Comparison of ENCODE assay signal across 8 cellular contexts in the genomic region with DNA sequence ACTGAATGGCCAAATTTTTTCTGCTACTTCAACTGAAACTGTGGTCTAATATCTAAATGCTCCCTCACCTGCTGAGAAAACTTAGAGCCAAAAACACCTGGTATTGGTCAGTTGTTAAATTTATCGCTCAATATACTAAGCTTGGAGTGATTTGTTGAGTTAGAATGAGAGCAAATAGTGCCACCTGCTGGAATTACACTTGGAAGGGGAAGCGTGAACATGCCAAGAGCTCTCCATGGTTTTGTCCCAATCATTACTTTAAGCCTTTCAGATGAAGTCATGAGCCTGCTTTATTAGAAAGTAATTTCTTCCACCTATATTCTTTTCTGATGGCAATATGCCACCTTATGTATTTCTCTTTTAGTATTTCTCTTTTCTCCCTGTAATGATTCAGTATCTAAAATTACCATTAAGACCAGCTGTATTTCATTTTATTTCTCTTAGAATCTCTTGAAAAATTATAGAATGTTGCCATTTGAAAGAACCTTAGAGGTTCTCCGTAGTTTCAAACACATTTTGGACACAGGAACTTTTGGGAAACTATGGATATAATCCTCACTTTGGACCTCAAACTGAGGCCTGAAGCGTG.
A peak's percentile ranks its signal among the peaks of the same experiment; 100 is the strongest.
DNase-seq lines count a peak whose midpoint lies in the region; ATAC-seq and TF ChIP-seq lines count a peak whose summit lies in the region.

No MANE protein-coding gene starts in this region.

- H3K27me3 ChIP-seq in heart left ventricle = peaks cover 0 to 19% (median 0%) of the 10 kb centered on the region in 9 donors
- peaks cover 4% of the 10 kb centered on the region for H3K27me3 ChIP-seq in SJCRH30
- H3K27me3 ChIP-seq in hepatocyte = no peaks in the 10 kb centered on the region
- no peaks in the 10 kb centered on the region for H3K27me3 ChIP-seq in transverse colon

- in situ Hi-C loops in transverse colon (cut with MboI; ENCODE audit: low pct_ligation_motif_present in 1 of 4, low pct_unique_long_range_greater_than_20kb in 1 of 4, low sequenced_read_pairs in 3 of 4) = no loop called here

- H3K4me2 ChIP-seq in hepatocyte = no peak overlapping the region

- H3K36me3 ChIP-seq in heart left ventricle (no peaks in the 10 kb centered on the region), SJCRH30 (no peaks in the 10 kb centered on the region), hepatocyte (replicated peaks; ENCODE audit: insufficient read depth, low read depth) (no peaks in the 10 kb centered on the region), transverse colon (no peaks in the 10 kb centered on the region)

- H2AFZ ChIP-seq in hepatocyte = no peak overlapping the region

- no peak for DNase-seq in heart left ventricle
- no peak for DNase-seq in Right ventricle myocardium inferior (ENCODE audit: missing footprints)
- peak; percentile 2 for DNase-seq in M059J (ENCODE audit: low read depth)
- DNase-seq in SJCRH30 = peak; percentile 19 to 65
- DNase-seq in hepatocyte (ENCODE audit: low spot score) = peak; percentile 71
- peak; percentile 9 for DNase-seq in transverse colon

- TF ChIP-seq CTCF in heart left ventricle (IDR thresholded peaks at IDR 0.05) (peak; percentile 15 to 63 (median 45)), hepatocyte (IDR thresholded peaks at IDR 0.05; ENCODE audit: poor library complexity) (peak; percentile 72), transverse colon (IDR thresholded peaks at IDR 0.05) (peak; percentile 30 to 54 (median 48))

- H3K9me3 ChIP-seq in heart left ventricle (peaks cover 0 to 7% (median 0%) of the 10 kb centered on the region in 12 donors), SJCRH30 (replicated peaks) (no peaks in the 10 kb centered on the region), hepatocyte (ENCODE audit: low read depth) (no peaks in the 10 kb centered on the region), transverse colon (no peaks in the 10 kb centered on the region)

- intact Hi-C loops in heart left ventricle (cut with DNase I) (no loop called here), Right ventricle myocardium inferior (cut with DNase I) (no loop called here), transverse colon (cut with DNase I; ENCODE audit: low total_unique reads) (no loop called here)

- no peaks in the 10 kb centered on the region for H3K9me2 ChIP-seq in hepatocyte (replicated peaks; ENCODE audit: insufficient read depth)

- no peaks in the 10 kb centered on the region for H4K20me1 ChIP-seq in hepatocyte (ENCODE audit: insufficient read depth, poor library complexity, severe bottlenecking)

- 52 to 68% (median 62%) methylated on average over 4 of the region's 4 CpGs for WGBS in heart left ventricle, 4 donors
- WGBS in hepatocyte (ENCODE audit: low lambda C conversion rate, missing lambda C conversion rate) = 45% methylated on average over 4 of the region's 4 CpGs
- 46 to 58% methylated on average over 3 to 4 of the region's 4 CpGs for WGBS in transverse colon (ENCODE audit: low coverage in 1 of 2), 2 donors

- ATAC-seq in heart left ventricle (no peak), Right ventricle myocardium inferior (no peak), HG02840 (IDR thresholded peaks at IDR 0.05; ENCODE audit: low FRiP score, unreplicated experiment) (no peak), HG02884 (IDR thresholded peaks at IDR 0.05; ENCODE audit: unreplicated experiment) (no peak)

- TF ChIP-seq EP300 in transverse colon (IDR thresholded peaks at IDR 0.05; ENCODE audit: low read depth) = no peak

- TF ChIP-seq POLR2A in heart left ventricle (IDR thresholded peaks at IDR 0.05) (no peak), transverse colon (IDR thresholded peaks at IDR 0.05) (no peak)

- H3K4me1 ChIP-seq in heart left ventricle (no peaks in the 10 kb centered on the region), SJCRH30 (no peaks in the 10 kb centered on the region; the same call in 1 of the 2 replicates), hepatocyte (ENCODE audit: insufficient read depth) (no peaks in the 10 kb centered on the region), transverse colon (no peaks in the 10 kb centered on the region)

- H3K79me2 ChIP-seq in hepatocyte = no peaks in the 10 kb centered on the region

- H3K27ac ChIP-seq in heart left ventricle (no peak overlapping the region), SJCRH30 (no peak overlapping the region), hepatocyte (no peak overlapping the region), transverse colon (no peak overlapping the region)

- H3K4me3 ChIP-seq in heart left ventricle (no peak overlapping the region), SJCRH30 (no peak overlapping the region), hepatocyte (no peak overlapping the region), transverse colon (no peak overlapping the region)

Comparison
In these comparisons a context has a peak if more than half of its experiments do, and no peak if none do; other contexts are left out.
1. DNase-seq: peak in M059J (single experiment), SJCRH30 (2 of 2), hepatocyte (single experiment) and transverse colon (single experiment); none in heart left ventricle (0 of 5) and Right ventricle myocardium inferior (single experiment).
2. Peak in every context shown above with its lines, with median percentiles within 50 percentile points of each other: CTCF ChIP-seq.